1 cellular context compared by ENCODE assay signal in genomic region chr1:78011050-78011449, GRCh38.
TF ChIP-seq lines count a peak whose summit lies in the region.

No MANE protein-coding gene starts in this region.

TF ChIP-seq in HepG2, 621 proteins besides CTCF, POLR2A, EP300 and RAD21:
- no peak for TF ChIP-seq KDM2A (CRISPR knock-in tag; IDR thresholded peaks at IDR 0.05; ENCODE audit: borderline replicate concordance, low read depth)
- no peak for TF ChIP-seq ZNF883 (CRISPR knock-in tag; IDR thresholded peaks at IDR 0.05; ENCODE audit: not compliant biosample characterization)
- TF ChIP-seq SOX13 (IDR thresholded peaks at IDR 0.05), result no peak
- no peak for TF ChIP-seq SOX13 (CRISPR knock-in tag; conservative IDR thresholded peaks at IDR 0.05 in 1 of 2, IDR thresholded peaks at IDR 0.05 in 1 of 2)
- TF ChIP-seq ZNF777 (CRISPR knock-in tag; IDR thresholded peaks at IDR 0.05), result no peak
- no peak for TF ChIP-seq YEATS4 (CRISPR knock-in tag; IDR thresholded peaks at IDR 0.05; ENCODE audit: borderline replicate concordance)
- TF ChIP-seq ZNF646 (CRISPR knock-in tag; IDR thresholded peaks at IDR 0.05), result no peak
- no peak for TF ChIP-seq HNRNPLL (IDR thresholded peaks at IDR 0.05; ENCODE audit: low read depth, low read length, poor library complexity, severe bottlenecking)
- TF ChIP-seq, protein P1, sequence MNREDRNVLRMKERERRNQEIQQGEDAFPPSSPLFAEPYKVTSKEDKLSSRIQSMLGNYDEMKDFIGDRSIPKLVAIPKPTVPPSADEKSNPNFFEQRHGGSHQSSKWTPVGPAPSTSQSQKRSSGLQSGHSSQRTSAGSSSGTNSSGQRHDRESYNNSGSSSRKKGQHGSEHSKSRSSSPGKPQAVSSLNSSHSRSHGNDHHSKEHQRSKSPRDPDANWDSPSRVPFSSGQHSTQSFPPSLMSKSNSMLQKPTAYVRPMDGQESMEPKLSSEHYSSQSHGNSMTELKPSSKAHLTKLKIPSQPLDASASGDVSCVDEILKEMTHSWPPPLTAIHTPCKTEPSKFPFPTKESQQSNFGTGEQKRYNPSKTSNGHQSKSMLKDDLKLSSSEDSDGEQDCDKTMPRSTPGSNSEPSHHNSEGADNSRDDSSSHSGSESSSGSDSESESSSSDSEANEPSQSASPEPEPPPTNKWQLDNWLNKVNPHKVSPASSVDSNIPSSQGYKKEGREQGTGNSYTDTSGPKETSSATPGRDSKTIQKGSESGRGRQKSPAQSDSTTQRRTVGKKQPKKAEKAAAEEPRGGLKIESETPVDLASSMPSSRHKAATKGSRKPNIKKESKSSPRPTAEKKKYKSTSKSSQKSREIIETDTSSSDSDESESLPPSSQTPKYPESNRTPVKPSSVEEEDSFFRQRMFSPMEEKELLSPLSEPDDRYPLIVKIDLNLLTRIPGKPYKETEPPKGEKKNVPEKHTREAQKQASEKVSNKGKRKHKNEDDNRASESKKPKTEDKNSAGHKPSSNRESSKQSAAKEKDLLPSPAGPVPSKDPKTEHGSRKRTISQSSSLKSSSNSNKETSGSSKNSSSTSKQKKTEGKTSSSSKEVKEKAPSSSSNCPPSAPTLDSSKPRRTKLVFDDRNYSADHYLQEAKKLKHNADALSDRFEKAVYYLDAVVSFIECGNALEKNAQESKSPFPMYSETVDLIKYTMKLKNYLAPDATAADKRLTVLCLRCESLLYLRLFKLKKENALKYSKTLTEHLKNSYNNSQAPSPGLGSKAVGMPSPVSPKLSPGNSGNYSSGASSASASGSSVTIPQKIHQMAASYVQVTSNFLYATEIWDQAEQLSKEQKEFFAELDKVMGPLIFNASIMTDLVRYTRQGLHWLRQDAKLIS (CRISPR knock-in tag; IDR thresholded peaks at IDR 0.05), result no peak
- TF ChIP-seq ATF3 (CRISPR knock-in tag; IDR thresholded peaks at IDR 0.05), result no peak
- TF ChIP-seq TOE1 (CRISPR knock-in tag; IDR thresholded peaks at IDR 0.05), result no peak
- TF ChIP-seq ZNF564 (CRISPR knock-in tag; IDR thresholded peaks at IDR 0.05), result no peak
- TF ChIP-seq SMAD3 (CRISPR knock-in tag; IDR thresholded peaks at IDR 0.05), result no peak
- no peak for TF ChIP-seq REL (CRISPR knock-in tag; conservative IDR thresholded peaks at IDR 0.05)
